ENCODE assay signal across 9 cellular contexts in the genomic region with DNA sequence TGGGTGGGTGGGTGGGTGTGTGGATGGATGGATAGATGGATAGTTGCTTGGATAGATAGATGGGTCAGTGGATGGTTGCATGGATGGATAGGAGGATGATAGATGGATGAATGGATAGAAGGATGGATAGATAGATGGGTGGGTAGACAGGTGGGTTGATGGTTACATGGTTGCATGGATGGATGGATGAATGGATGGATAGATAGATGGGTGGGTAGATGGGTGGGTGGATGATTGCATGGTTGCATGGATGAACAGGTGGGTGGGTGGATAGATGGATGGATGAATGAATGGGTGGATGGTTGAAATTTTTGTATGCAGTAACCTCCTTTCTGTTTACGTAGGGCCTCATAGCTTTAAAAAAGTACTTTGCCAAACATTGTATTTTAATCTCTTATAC.
"Had no signal": no experiment of that assay in that cellular context is flagged by ENCODE, and none has a peak within 500 bp of the region (broad histone marks: within the 10 kb centered on the region; RNA-seq: fewer than 3 reads in every experiment).

No MANE protein-coding gene starts in this region.

- H3K9me3 Mint-ChIP-seq: H9, HFFc6 had no signal

- DNase-seq: GOT3, H9, HCEC 1CT, KG1 had no signal

- H3K4me3 ChIP-seq: K562 had no signal

- ATAC-seq: HepG2, K562 had no signal

- H2AFZ ChIP-seq: GM23248 had no signal

- H3K27ac ChIP-seq: HL-60 had no signal

- H3K4me3 Mint-ChIP-seq: H9 had no signal
